Comparison of ENCODE assay signal across 11 cellular contexts in the genomic region with DNA sequence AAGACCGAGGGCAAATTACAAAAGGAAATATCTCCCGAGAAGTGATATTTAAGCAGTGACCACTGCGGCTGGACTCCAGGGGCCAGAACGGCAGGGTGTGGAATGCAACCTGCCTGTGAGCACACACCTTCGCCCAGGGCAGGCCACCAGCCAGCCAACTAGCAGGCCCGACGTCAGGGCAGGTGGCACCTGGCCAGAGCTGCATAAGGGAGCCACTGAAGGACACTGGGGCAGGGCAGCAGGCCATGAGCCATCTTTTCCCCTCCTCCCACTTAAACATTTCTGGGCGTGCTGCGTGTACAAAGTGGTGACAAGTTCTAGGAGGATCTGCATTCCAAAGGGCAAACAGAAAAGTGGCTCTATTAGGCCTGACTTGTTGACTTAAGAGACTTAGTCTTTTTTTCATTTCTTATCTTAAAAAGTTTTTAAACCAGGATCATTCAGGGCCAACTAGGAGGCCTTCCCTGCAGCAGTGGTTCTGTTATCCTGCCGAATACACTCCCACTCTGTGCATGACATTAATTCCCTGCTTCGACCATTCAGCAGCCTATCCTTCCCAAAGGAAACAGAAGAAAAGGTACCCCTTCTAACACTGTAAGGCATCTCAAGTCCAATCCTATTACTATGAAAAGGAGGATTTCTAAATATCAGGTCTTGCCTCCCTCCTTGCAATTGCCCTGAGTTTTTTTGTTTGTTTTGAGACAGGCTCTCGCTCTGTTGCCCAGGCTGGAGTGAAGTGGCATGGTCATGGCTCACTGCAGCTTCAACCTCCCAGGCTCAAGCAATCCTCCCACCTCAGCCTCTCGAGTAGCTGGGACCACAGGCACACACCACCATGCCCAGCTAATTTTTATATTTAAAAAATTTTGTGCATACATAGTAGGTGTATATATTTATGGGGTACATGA.
DNase-seq lines count a peak whose midpoint lies in the region; ATAC-seq and TF ChIP-seq lines count a peak whose summit lies in the region.
"Had no signal": no experiment of that assay in that cellular context is flagged by ENCODE, and none has a peak within 500 bp of the region (broad histone marks: within the 10 kb centered on the region; RNA-seq: fewer than 3 reads in every experiment).

No MANE protein-coding gene starts in this region.

- no peak for TF ChIP-seq CTCF in cardiac fibroblast (IDR thresholded peaks at IDR 0.05; ENCODE audit: low read depth, low read length)
- TF ChIP-seq CTCF in left lung (IDR thresholded peaks at IDR 0.05), result no peak
- TF ChIP-seq CTCF in CD4-positive, alpha-beta T cell (IDR thresholded peaks at IDR 0.05), result no peak

- no peaks in the 10 kb centered on the region for H3K27me3 ChIP-seq in left lung
- no peaks in the 10 kb centered on the region for H3K27me3 ChIP-seq in CD4-positive, alpha-beta T cell (ENCODE audit: control insufficient read depth, insufficient read depth, low read length)

- peaks cover 0 to 2% of the 10 kb centered on the region in 2 donors for H3K4me1 ChIP-seq in left lung

- peak overlapping the region; percentile 73 to 75 for H3K27ac ChIP-seq in left lung
- H3K27ac ChIP-seq in substantia nigra (ENCODE audit: low read depth, low read length, poor library complexity, severe bottlenecking), result no peak overlapping the region
- no peak overlapping the region for H3K27ac ChIP-seq in CD4-positive, alpha-beta T cell (ENCODE audit: low read depth, low read length)

- H3K4me3 ChIP-seq in cardiac fibroblast (replicated peaks in 1 of 2; ENCODE audit: low read depth in 2 of 2, low read length in 2 of 2) (no peak overlapping the region), left lung (peak overlapping the region in 1 of 2 donors; percentile 14)

- intact Hi-C loops in left lung (cut with DNase I), result no loop called here
- intact Hi-C loops in CD4-positive, alpha-beta T cell (cut with DNase I, micrococcal nuclease), result no loop called here

- POLR2A ChIA-PET in CD4-positive, alpha-beta T cell (lab: Charles Lee), result no interaction called here

- no peaks in the 10 kb centered on the region for H3K27me3 Mint-ChIP-seq in CD4-positive, alpha-beta T cell
- H3K27me3 Mint-ChIP-seq: brain, memory B cell had no signal

- no peaks in the 10 kb centered on the region for H3K9me3 Mint-ChIP-seq in CD4-positive, alpha-beta T cell
- H3K9me3 Mint-ChIP-seq: brain, memory B cell had no signal

- no peaks in the 10 kb centered on the region for H3K9me3 ChIP-seq in left lung
- H3K9me3 ChIP-seq in CD4-positive, alpha-beta T cell (ENCODE audit: control insufficient read depth, low read length), result no peaks in the 10 kb centered on the region

- CTCF ChIA-PET in CD4-positive, alpha-beta T cell (lab: Charles Lee), result no interaction called here

- no peaks in the 10 kb centered on the region for H3K36me3 Mint-ChIP-seq in CD4-positive, alpha-beta T cell (ENCODE audit: low read depth)

- peaks cover 0 to 66% of the 10 kb centered on the region in 2 donors for H3K36me3 ChIP-seq in left lung

- no peaks in the 10 kb centered on the region for H3K4me1 Mint-ChIP-seq in CD4-positive, alpha-beta T cell (ENCODE audit: low read depth)
- H3K4me1 Mint-ChIP-seq: memory B cell had no signal

- H3K27ac Mint-ChIP-seq in CD4-positive, alpha-beta T cell, result no peak overlapping the region
- H3K27ac Mint-ChIP-seq: memory B cell had no signal

- H3K4me3 Mint-ChIP-seq in CD4-positive, alpha-beta T cell, result no peak overlapping the region
- H3K4me3 Mint-ChIP-seq: memory B cell had no signal

- peak; percentile 32 for DNase-seq in HuH-7 (ENCODE audit: low spot score)
- DNase-seq in cardiac fibroblast (ENCODE audit: low read depth in 2 of 2), result peak; percentile 67 to 85
- DNase-seq in left lung, result peak; percentile 91 to 95
- peak in 28 of 49 donors; percentile 7 to 82 (median 28) for DNase-seq in substantia nigra (lab: John Stamatoyannopoulos, UW)
- DNase-seq in CD4-positive, alpha-beta T cell, result no peak
- no peak for DNase-seq in CD1c-positive myeloid dendritic cell (ENCODE audit: extremely low spot score)
- DNase-seq: NCI-H1436 had no signal

- ATAC-seq in left lung (peak; percentile 93), GM21737 (IDR thresholded peaks at IDR 0.05; ENCODE audit: unreplicated experiment) (no peak), GM21447 (IDR thresholded peaks at IDR 0.05; ENCODE audit: unreplicated experiment) (no peak)
- no peak for ATAC-seq in CD4-positive, alpha-beta T cell (ENCODE audit: poor library complexity)

Comparison
In these comparisons a context has a peak if more than half of its experiments do, and no peak if none do; other contexts are left out.
1. DNase-seq: peak in HuH-7 (single experiment), cardiac fibroblast (2 of 2), left lung (2 of 2) and substantia nigra (28 of 49); none in CD4-positive, alpha-beta T cell (0 of 10) and CD1c-positive myeloid dendritic cell (single experiment).
2. H3K27ac ChIP-seq: peak in left lung (2 of 2); none in substantia nigra (single experiment) and CD4-positive, alpha-beta T cell (single experiment).